8 cellular contexts compared by ENCODE assay signal in the genomic region with DNA sequence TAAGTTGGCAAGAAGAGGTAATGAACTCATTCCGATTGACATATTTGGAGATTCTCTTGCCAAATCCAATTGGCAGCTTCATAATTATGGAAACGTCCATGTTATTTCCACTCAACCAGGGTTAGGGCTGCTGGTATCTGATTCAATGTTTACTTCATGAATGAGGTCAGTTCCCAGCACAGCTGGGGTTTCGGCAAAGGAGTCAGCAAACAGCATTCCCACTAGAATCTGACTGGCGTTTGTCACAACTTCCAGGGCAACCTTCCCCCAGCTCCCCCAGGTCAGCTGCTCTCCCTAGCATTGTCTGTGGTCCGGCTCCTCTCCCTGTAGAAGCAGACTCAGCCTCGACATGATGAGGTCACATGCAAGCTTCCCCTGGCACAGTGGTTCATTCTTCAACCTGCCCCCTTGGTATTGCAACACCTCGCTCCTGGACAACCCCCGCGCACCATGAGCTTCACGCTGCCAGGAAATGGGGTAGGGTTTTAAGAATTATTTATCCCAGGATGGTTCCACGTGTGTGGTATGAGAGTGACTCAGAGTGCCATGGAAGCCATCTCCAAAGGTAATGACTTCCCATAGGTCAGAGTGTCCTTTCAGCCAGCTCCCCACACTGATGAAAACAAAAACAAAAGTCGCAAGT.
A peak's percentile ranks its signal among the peaks of the same experiment; 100 is the strongest.
DNase-seq lines count a peak whose midpoint lies in the region; ATAC-seq and TF ChIP-seq lines count a peak whose summit lies in the region.

No MANE protein-coding gene starts in this region.

- H3K9ac ChIP-seq in BLaER1 treated with 17β-estradiol and CSF1 and Interleukin-3, amounts not matched to agents 10 nM and 100 nM, result no peak overlapping the region

- TF ChIP-seq CTCF in omental fat pad (IDR thresholded peaks at IDR 0.05), result no peak

- no peaks in the 10 kb centered on the region for H3K36me3 ChIP-seq in BLaER1 treated with 17β-estradiol and CSF1 and Interleukin-3, amounts not matched to agents 10 nM and 100 nM

- in situ Hi-C loops in G401 (cut with HindIII; ENCODE audit: low sequenced_read_pairs), result no loop called here

- H3K27me3 ChIP-seq in BLaER1 treated with 17β-estradiol and CSF1 and Interleukin-3, amounts not matched to agents 10 nM and 100 nM, result no peaks in the 10 kb centered on the region

- no peaks in the 10 kb centered on the region for H3K9me3 ChIP-seq in BLaER1 treated with 17β-estradiol and CSF1 and Interleukin-3, amounts not matched to agents 10 nM and 100 nM (replicated peaks in 1 of 11)

- H3K4me3 ChIP-seq in BLaER1 treated with 17β-estradiol and CSF1 and Interleukin-3, amounts not matched to agents 10 nM and 100 nM, result no peak overlapping the region

- H3K4me2 ChIP-seq in BLaER1 treated with 17β-estradiol and CSF1 and Interleukin-3, amounts not matched to agents 10 nM and 100 nM, result peak overlapping the region in 6 of 11 experiments; percentile 2 to 44 (median 27); a peak in 10 of 22 replicates

- ATAC-seq in omental fat pad (ENCODE audit: low FRiP score), result peak; percentile 93

- DNase-seq in NOMO-1 treated with DMSO at 0.1 percent for 48 hours (lab: John Stamatoyannopoulos, UW; ENCODE audit: unreplicated experiment) (peak; percentile 50), fibroblast of gingiva (ENCODE audit: low read depth) (peak; percentile 72), omental fat pad (ENCODE audit: low spot score) (peak; percentile 63), ecto neural progenitor cell (ENCODE audit: low spot score) (no peak), COLO829 (ENCODE audit: low spot score) (no peak), activated T-cell treated with anti-CD3 and anti-CD28 coated beads for 4 hours (no peak), G401 (ENCODE audit: low spot score) (no peak)

- H3K27ac ChIP-seq in BLaER1 treated with 17β-estradiol and CSF1 and Interleukin-3, amounts not matched to agents 10 nM and 100 nM, result peak overlapping the region in 1 of 11 experiments; percentile 15; a peak in 1 of 22 replicates

- H3K4me1 ChIP-seq in BLaER1 treated with 17β-estradiol and CSF1 and Interleukin-3, amounts not matched to agents 10 nM and 100 nM, result peaks cover 7 to 21% (median 14%) of the 10 kb centered on the region in 10 experiments; a peak in 15 of 20 replicates

- no peaks in the 10 kb centered on the region for H4K20me1 ChIP-seq in BLaER1 treated with 17β-estradiol and CSF1 and Interleukin-3, amounts not matched to agents 10 nM and 100 nM

Comparison
In these comparisons a context has a peak if more than half of its experiments do, and no peak if none do; other contexts are left out.
1. DNase-seq: peak in NOMO-1 treated with DMSO at 0.1 percent for 48 hours (single experiment), fibroblast of gingiva (single experiment) and omental fat pad (single experiment); none in ecto neural progenitor cell (single experiment), COLO829 (single experiment), activated T-cell treated with anti-CD3 and anti-CD28 coated beads for 4 hours (single experiment) and G401 (single experiment).